8 cellular contexts compared by ENCODE assay signal in genomic region chr14:58152569-58152857, GRCh38. TPM values are rescaled to one million over a fixed set of nuclear protein-coding genes. Genes with fewer than 3 reads are reported as not detected.
DNase-seq lines count a peak whose midpoint lies in the region; ATAC-seq and TF ChIP-seq lines count a peak whose summit lies in the region.

No MANE protein-coding gene starts in this region.

- in situ Hi-C loops in mammary epithelial cell (cut with MboI; ENCODE audit: low sequenced_read_pairs in 2 of 2), result no loop called here

- H3K9ac ChIP-seq in mammary epithelial cell (ENCODE audit: insufficient read depth, low read length), result no peak overlapping the region

- H3K4me3 Mint-ChIP-seq in CD14-positive monocyte, result peak overlapping the region; percentile 80 to 85

- peaks cover 0 to 9% (median 0%) of the 10 kb centered on the region in 7 donors for H3K9me3 Mint-ChIP-seq in CD14-positive monocyte

- WGBS in mammary epithelial cell (ENCODE audit: low coverage, missing lambda C conversion rate), result 26% methylated on average over 7 of the region's 8 CpGs

- no peaks in the 10 kb centered on the region for H3K9me3 ChIP-seq in mammary epithelial cell (replicated peaks; ENCODE audit: insufficient read depth, low read length)
- H3K9me3 ChIP-seq in mucosa of descending colon, result no peaks in the 10 kb centered on the region

- H4K20me1 ChIP-seq in mammary epithelial cell (ENCODE audit: insufficient read depth, low read length), result no peaks in the 10 kb centered on the region

- H3K4me1 ChIP-seq in mammary epithelial cell (ENCODE audit: insufficient read depth, low read length) (peaks cover 12% of the 10 kb centered on the region), mucosa of descending colon (ENCODE audit: low read depth) (peaks cover 7% of the 10 kb centered on the region)

- H3K79me2 ChIP-seq in mammary epithelial cell (ENCODE audit: insufficient read depth, low read length), result no peaks in the 10 kb centered on the region

- intact Hi-C loops in CD14-positive monocyte (cut with micrococcal nuclease) (no loop called here), mammary epithelial cell (cut with micrococcal nuclease) (no loop called here), mucosa of descending colon (cut with DNase I, micrococcal nuclease) (no loop called here)

- H3K36me3 Mint-ChIP-seq in CD14-positive monocyte, result no peaks in the 10 kb centered on the region

- H3K27me3 ChIP-seq in mammary epithelial cell (ENCODE audit: insufficient read depth, low read length), result peaks cover 13% of the 10 kb centered on the region

- ATAC-seq in HG03354 (IDR thresholded peaks at IDR 0.05; ENCODE audit: poor library complexity, severe bottlenecking, unreplicated experiment) (peak; percentile 28), mucosa of descending colon (peak; percentile 17), GM21447 (IDR thresholded peaks at IDR 0.05; ENCODE audit: unreplicated experiment) (no peak)

- H3K4me3 ChIP-seq in mammary epithelial cell (replicated peaks in 1 of 3; ENCODE audit: insufficient read depth in 1 of 3, low read depth in 2 of 3, low read length in 3 of 3), result peak overlapping the region; percentile 66 to 75 (median 73)
- H3K4me3 ChIP-seq in mucosa of descending colon, result peak overlapping the region; percentile 21

- H3K4me2 ChIP-seq in mammary epithelial cell (ENCODE audit: insufficient read depth, low read depth, low read length), result peak overlapping the region; percentile 100

- H3K27ac Mint-ChIP-seq in CD14-positive monocyte, result peak overlapping the region in 1 of 7 donors; percentile 41

- H3K27me3 Mint-ChIP-seq in CD14-positive monocyte (ENCODE audit: low read depth in 3 of 3), result peaks cover 39 to 58% (median 45%) of the 10 kb centered on the region in 3 donors

- H3K27ac ChIP-seq in mammary epithelial cell (ENCODE audit: insufficient read depth, low read depth, low read length), result no peak overlapping the region

- BruUV-seq in mammary epithelial cell (replicated peaks; lab: Mats Ljungman, UMichigan), result no TSS peak

- dilution Hi-C loops in mammary epithelial cell (cut with HindIII; ENCODE audit: low sequenced_read_pairs), result no loop called here

- no peak for TF ChIP-seq CTCF in CD14-positive monocyte (IDR thresholded peaks at IDR 0.05)
- TF ChIP-seq CTCF in mammary epithelial cell (conservative IDR thresholded peaks at IDR 0.05 in 1 of 2, IDR thresholded peaks at IDR 0.05 in 1 of 2; ENCODE audit: extremely low read depth in 1 of 2, insufficient read depth in 1 of 2, low read depth in 1 of 2, low read length in 2 of 2), result no peak
- no peak for TF ChIP-seq CTCF in mucosa of descending colon (IDR thresholded peaks at IDR 0.05)

- H3K36me3 ChIP-seq in mammary epithelial cell (ENCODE audit: insufficient read depth, low read length) (no peaks in the 10 kb centered on the region), mucosa of descending colon (ENCODE audit: low read depth) (no peaks in the 10 kb centered on the region)

- CTCF ChIA-PET in mammary epithelial cell (lab: Charles Lee; ENCODE audit: low non-redundant PET), result interaction anchor here (0.6 kb wide), 1 partner anchor 42 kb away, joined by 3 read pairs; no protein-coding TSS in a partner anchor

- H3K4me1 Mint-ChIP-seq in CD14-positive monocyte, result peaks cover 16% of the 10 kb centered on the region

- peak overlapping the region; percentile 91 for H2AFZ ChIP-seq in mammary epithelial cell (ENCODE audit: low read depth, low read length)

- DNase-seq in CD14-positive monocyte (ENCODE audit: low spot score), result no peak
- DNase-seq in mammary epithelial cell, result no peak
- DNase-seq in mucosa of descending colon, result no peak
- DNase-seq in HuH-7.5 (ENCODE audit: low spot score), result no peak
- no peak for DNase-seq in stimulated activated CD4-positive, alpha-beta T cell treated with anti-CD3 and anti-CD28 coated beads, Interleukin-4, amount 100 ng/mL, for 1 hour
- no peak for DNase-seq in islet precursor cell

RNA-seq across cellular contexts. Expression of gene ARMH4, which starts 0.5 kb away (rescaled TPM):
- polyA plus RNA-seq in CD14-positive monocyte (under 1 TPM in 1 of 2 donors, not detected in 1; 0.07 TPM), mammary epithelial cell (0.46 TPM)
- total RNA-seq in mammary epithelial cell (1 to 10 TPM; 1.5 to 3.3 TPM), mucosa of descending colon (1 to 10 TPM; 1.3 to 6.9 (median 3.5) TPM)
- polyA minus RNA-seq in mammary epithelial cell, result 13.6 TPM

RNA-seq across cellular contexts. Expression of gene ACTR10, which starts 47.4 kb away (rescaled TPM):
- polyA plus RNA-seq in CD14-positive monocyte (10 to 100 TPM; 83.3 to 91.7 TPM), mammary epithelial cell (44.5 TPM)
- total RNA-seq in mammary epithelial cell (10 to 100 TPM; 62.5 to 67.9 TPM), mucosa of descending colon (10 to 100 TPM; 53.1 to 56.5 (median 54.1) TPM)
- 13.7 TPM for polyA minus RNA-seq in mammary epithelial cell
